ENCODE assay signal across 8 cellular contexts in the genomic region with DNA sequence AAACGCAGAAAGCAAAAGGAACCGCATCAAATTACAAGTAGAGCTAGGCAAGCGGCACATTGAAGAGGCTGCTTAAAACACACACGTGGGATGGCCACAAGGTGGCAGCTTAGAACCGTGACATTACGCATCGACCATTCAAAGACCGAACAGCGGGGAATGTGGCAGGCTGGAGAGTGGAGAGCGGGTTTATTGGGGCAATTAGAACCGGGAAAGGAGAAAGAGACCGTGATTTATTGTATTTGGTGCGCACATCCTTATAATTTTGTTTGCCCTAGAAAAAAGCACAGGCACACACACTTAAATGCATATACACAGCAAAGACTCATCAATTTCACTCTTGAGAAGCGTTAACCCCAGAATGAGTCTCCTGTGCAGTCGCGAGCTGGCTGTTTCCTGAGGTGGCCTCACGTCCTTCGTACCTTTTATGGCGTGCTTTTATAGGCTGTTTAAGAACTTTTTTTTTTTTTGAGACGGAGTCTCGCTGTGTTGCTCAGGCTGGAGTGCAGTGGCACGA. TPM values are rescaled to one million over a fixed set of nuclear protein-coding genes. Genes with fewer than 3 reads are reported as not detected.
DNase-seq lines count a peak whose midpoint lies in the region; ATAC-seq, FAIRE-seq and TF ChIP-seq lines count a peak whose summit lies in the region.

No MANE protein-coding gene starts in this region.

- no peaks in the 10 kb centered on the region for H3K9me3 Mint-ChIP-seq in activated CD4-positive, alpha-beta T cell treated with anti-CD3 and anti-CD28 coated beads for 36 hours (ENCODE audit: low read depth)

- H3K4me3 Mint-ChIP-seq in activated CD4-positive, alpha-beta T cell treated with anti-CD3 and anti-CD28 coated beads for 36 hours: peak overlapping the region; percentile 54

- peak; percentile 84 for TF ChIP-seq CTCF in C4-2B (conservative IDR thresholded peaks at IDR 0.05)
- peak; percentile 77 to 85 for TF ChIP-seq CTCF in left lung (IDR thresholded peaks at IDR 0.05)

- H3K27ac Mint-ChIP-seq in activated CD4-positive, alpha-beta T cell treated with anti-CD3 and anti-CD28 coated beads for 36 hours: no peak overlapping the region

- H3K36me3 ChIP-seq in left lung: no peaks in the 10 kb centered on the region

- intact Hi-C loops in activated CD4-positive, alpha-beta T cell treated with anti-CD3 and anti-CD28 coated beads for 36 hours (cut with DNase I, micrococcal nuclease): loop anchor here (1.0 to 10.0 kb wide), 4 partner anchors 114 to 394 kb away; no protein-coding TSS in a partner anchor
- intact Hi-C loops in left lung (cut with DNase I): loop anchor here in 1 of 2 donors (5.0 kb wide), 1 partner anchor 394 kb away; no protein-coding TSS in a partner anchor

- peaks cover 7% of the 10 kb centered on the region for H3K27me3 Mint-ChIP-seq in activated CD4-positive, alpha-beta T cell treated with anti-CD3 and anti-CD28 coated beads for 36 hours

- H3K4me3 ChIP-seq in left lung: peak overlapping the region in 1 of 2 donors; percentile 0

- POLR2A ChIA-PET in activated CD4-positive, alpha-beta T cell treated with anti-CD3 and anti-CD28 coated beads for 36 hours (lab: Charles Lee): interaction anchor here (0.6 kb wide), 2 partner anchors 83 to 154 kb away, joined by 4 to 5 read pairs; no protein-coding TSS in a partner anchor

- FAIRE-seq in colon (lab: Jason Lieb, UNC): peak; percentile 45

- no peaks in the 10 kb centered on the region for H3K36me3 Mint-ChIP-seq in activated CD4-positive, alpha-beta T cell treated with anti-CD3 and anti-CD28 coated beads for 36 hours (ENCODE audit: low read depth)

- H3K4me1 ChIP-seq in left lung: peaks cover 9 to 11% of the 10 kb centered on the region in 2 donors

- CTCF ChIA-PET in activated CD4-positive, alpha-beta T cell treated with anti-CD3 and anti-CD28 coated beads for 36 hours (lab: Charles Lee): interaction anchor here (0.6 to 7.5 kb wide), 33 partner anchors 9 to 1761 kb away, joined by 3 to 98 read pairs (median 4); partner anchors contain the start of gene GAREM1

- H3K27ac ChIP-seq in C4-2B (no peak overlapping the region), left lung (no peak overlapping the region)

- H3K9me3 ChIP-seq in left lung: no peaks in the 10 kb centered on the region

- DNase-seq in NCI-H460 (ENCODE audit: extremely low read depth, low read depth): peak; percentile 83
- DNase-seq in activated CD4-positive, alpha-beta T cell treated with anti-CD3 and anti-CD28 coated beads for 36 hours: peak; percentile 82
- DNase-seq in left lung: peak in 1 of 2 donors; percentile 72
- peak; percentile 53 to 62 for DNase-seq in stimulated activated CD4-positive, alpha-beta T cell treated with anti-CD3 and anti-CD28 coated beads, Interleukin-4, amount 100 ng/mL, for 4 hours

- peaks cover 4% of the 10 kb centered on the region for H3K4me1 Mint-ChIP-seq in activated CD4-positive, alpha-beta T cell treated with anti-CD3 and anti-CD28 coated beads for 36 hours

- ATAC-seq in GM19328 (IDR thresholded peaks at IDR 0.05; ENCODE audit: unreplicated experiment) (peak; percentile 94), HG03457 (IDR thresholded peaks at IDR 0.05; ENCODE audit: unreplicated experiment) (peak; percentile 90), left lung (peak; percentile 100)
- ATAC-seq in activated CD4-positive, alpha-beta T cell treated with anti-CD3 and anti-CD28 coated beads for 36 hours: peak; percentile 92

- H3K27me3 ChIP-seq in left lung: peaks cover 0 to 11% of the 10 kb centered on the region in 2 donors

RNA-seq across cellular contexts. Expression of gene MEP1B, which starts 31.7 kb away (rescaled TPM):
- total RNA-seq in NCI-H460 (2014; rRNA removed; shearing (Covaris generic)): 0.20 TPM in 1 of 2 replicates, not detected in the other
- polyA plus RNA-seq in NCI-H460 (2014; cell fraction: nucleus; rRNA removed): not detected in 2 replicates
- not detected for total RNA-seq in activated CD4-positive, alpha-beta T cell treated with anti-CD3 and anti-CD28 coated beads for 36 hours
- not detected for total RNA-seq in left lung
